ENCODE assay signal across 1 cellular context in genomic region chr3:16837602-16838001, GRCh38.
TF ChIP-seq lines count a peak whose summit lies in the region.

No MANE protein-coding gene starts in this region.

TF ChIP-seq in H1, 55 proteins besides CTCF, POLR2A, EP300 and RAD21 (continued from another document):
- no peak for TF ChIP-seq JUND (IDR thresholded peaks at IDR 0.05; ENCODE audit: low read length)
